ENCODE assay signal across 1 cellular context in the genomic region with DNA sequence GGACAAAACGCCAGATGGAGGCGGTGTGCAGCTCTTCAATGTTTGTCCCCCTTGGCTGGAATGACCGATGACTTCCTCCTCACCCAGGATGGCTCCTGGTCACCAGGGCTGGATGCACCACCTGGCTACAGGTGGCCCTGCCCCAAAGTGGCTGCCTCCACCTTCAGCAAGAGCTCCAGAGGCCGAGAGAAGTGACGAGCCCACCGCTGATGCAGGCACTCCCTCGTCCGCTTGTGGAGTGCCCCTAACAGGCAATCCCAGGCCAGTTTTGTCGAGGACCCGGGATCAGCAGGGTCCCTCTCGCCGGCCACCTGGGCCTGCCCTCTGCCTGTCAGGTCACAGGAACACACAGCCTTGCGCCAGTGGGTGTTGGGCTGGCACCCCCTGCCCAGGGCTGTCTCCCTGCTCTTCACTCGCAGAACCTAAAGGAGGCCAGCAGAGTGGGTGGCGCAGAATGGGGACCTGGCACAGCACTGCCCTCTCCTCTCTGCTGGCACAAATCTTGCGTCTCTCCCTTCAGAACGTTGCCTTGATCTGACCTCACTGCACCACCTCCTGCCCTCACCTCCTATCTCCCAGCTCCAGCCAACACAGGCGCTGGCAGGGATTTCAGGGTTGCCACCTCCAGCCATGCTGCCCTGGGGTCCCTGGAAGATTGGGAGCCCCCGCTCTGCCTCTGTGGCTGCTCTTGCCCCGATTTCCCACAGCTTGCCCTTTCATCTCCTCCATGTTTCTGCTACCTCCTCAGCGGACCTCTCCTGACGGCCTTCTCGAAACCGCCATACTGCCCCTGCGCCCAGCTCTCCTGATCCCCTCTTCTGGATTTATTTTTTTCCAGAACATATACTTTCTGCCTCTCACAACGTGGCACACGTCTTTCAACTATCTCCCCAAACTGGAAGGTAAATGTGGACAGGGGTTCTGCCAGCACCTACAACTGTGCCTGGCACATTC.
TF ChIP-seq lines count a peak whose summit lies in the region.

No MANE protein-coding gene starts in this region.

TF ChIP-seq in WTC11, 78 proteins besides CTCF, POLR2A, EP300 and RAD21 (continued from another document):
- TF ChIP-seq, protein P1, sequence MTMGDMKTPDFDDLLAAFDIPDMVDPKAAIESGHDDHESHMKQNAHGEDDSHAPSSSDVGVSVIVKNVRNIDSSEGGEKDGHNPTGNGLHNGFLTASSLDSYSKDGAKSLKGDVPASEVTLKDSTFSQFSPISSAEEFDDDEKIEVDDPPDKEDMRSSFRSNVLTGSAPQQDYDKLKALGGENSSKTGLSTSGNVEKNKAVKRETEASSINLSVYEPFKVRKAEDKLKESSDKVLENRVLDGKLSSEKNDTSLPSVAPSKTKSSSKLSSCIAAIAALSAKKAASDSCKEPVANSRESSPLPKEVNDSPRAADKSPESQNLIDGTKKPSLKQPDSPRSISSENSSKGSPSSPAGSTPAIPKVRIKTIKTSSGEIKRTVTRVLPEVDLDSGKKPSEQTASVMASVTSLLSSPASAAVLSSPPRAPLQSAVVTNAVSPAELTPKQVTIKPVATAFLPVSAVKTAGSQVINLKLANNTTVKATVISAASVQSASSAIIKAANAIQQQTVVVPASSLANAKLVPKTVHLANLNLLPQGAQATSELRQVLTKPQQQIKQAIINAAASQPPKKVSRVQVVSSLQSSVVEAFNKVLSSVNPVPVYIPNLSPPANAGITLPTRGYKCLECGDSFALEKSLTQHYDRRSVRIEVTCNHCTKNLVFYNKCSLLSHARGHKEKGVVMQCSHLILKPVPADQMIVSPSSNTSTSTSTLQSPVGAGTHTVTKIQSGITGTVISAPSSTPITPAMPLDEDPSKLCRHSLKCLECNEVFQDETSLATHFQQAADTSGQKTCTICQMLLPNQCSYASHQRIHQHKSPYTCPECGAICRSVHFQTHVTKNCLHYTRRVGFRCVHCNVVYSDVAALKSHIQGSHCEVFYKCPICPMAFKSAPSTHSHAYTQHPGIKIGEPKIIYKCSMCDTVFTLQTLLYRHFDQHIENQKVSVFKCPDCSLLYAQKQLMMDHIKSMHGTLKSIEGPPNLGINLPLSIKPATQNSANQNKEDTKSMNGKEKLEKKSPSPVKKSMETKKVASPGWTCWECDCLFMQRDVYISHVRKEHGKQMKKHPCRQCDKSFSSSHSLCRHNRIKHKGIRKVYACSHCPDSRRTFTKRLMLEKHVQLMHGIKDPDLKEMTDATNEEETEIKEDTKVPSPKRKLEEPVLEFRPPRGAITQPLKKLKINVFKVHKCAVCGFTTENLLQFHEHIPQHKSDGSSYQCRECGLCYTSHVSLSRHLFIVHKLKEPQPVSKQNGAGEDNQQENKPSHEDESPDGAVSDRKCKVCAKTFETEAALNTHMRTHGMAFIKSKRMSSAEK (CRISPR knock-in tag; IDR thresholded peaks at IDR 0.05; ENCODE audit: borderline replicate concordance): no peak
TF ChIP-seq in WTC11: peak in this region for 0.
